ENCODE assay signal across 1 cellular context in genomic region chr1:91744973-91745648, GRCh38.
A peak's percentile ranks its signal among the peaks of the same experiment; 100 is the strongest.
TF ChIP-seq lines count a peak whose summit lies in the region.

No MANE protein-coding gene starts in this region.

TF ChIP-seq in K562, 482 proteins besides CTCF, POLR2A, EP300 and RAD21 (continued from another document):
- TF ChIP-seq ZNF511 (CRISPR knock-in tag; IDR thresholded peaks at IDR 0.05) (no peak), HDGF (IDR thresholded peaks at IDR 0.05) (no peak), EHMT2 (IDR thresholded peaks at IDR 0.05) (0 out of 2 replicates have a peak, but pooled peaks have one; percentile 19), MAFK (IDR thresholded peaks at IDR 0.05; ENCODE audit: low read length) (no peak), NKRF (IDR thresholded peaks at IDR 0.05; ENCODE audit: borderline replicate concordance) (no peak), ZNF311 (CRISPR knock-in tag; IDR thresholded peaks at IDR 0.05) (no peak), XRCC5 (IDR thresholded peaks at IDR 0.05; ENCODE audit: low read depth, low read length) (no peak), SRF (CRISPR knock-in tag; IDR thresholded peaks at IDR 0.05) (no peak), TCF15 (CRISPR knock-in tag; IDR thresholded peaks at IDR 0.05) (no peak)
